Comparison of ENCODE assay signal across 24 cellular contexts in the genomic region with DNA sequence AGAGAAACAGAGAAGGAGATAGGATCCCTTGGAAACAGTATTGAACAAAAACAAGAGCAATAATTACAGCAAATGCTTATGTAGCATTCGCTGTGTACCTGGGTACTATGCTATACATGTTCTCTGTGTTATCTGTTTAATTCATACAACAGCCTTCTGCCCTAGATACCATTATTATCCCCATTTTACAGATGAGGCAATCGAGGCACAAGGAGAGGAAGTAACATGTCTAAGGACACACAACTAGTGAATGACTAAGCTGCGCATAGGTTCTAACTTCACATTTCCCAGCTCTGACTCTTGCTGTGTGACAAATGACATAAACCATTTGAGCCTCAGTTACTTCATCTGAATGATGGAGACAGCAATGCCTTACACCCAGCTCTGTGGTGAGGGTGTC.
DNase-seq lines count a peak whose midpoint lies in the region; ATAC-seq, FAIRE-seq and TF ChIP-seq lines count a peak whose summit lies in the region.
"Had no signal": no experiment of that assay in that cellular context is flagged by ENCODE, and none has a peak within 500 bp of the region (broad histone marks: within the 10 kb centered on the region; RNA-seq: fewer than 3 reads in every experiment).

No MANE protein-coding gene starts in this region.

- peak; percentile 28 for FAIRE-seq in GM12891 (lab: Jason Lieb, UNC)
- FAIRE-seq: A549, D721Med, GM12878, GM19239 had no signal

- no peak overlapping the region for H3K4me3 Mint-ChIP-seq in osteocyte (ENCODE audit: unreplicated experiment)
- H3K4me3 Mint-ChIP-seq: B cell; CD4-positive, alpha-beta T cell; CD8-positive, alpha-beta T cell had no signal

- H3K27ac ChIP-seq in heart left ventricle = peak overlapping the region in 9 of 12 donors; percentile 12 to 77 (median 66)
- H3K27ac ChIP-seq in heart right ventricle = peak overlapping the region in 4 of 10 donors; percentile 51 to 82 (median 76)
- peak overlapping the region; percentile 66 to 84 for H3K27ac ChIP-seq in right atrium auricular region
- H3K27ac ChIP-seq: 22Rv1; A549; BLaER1 treated with 17β-estradiol and CSF1 and Interleukin-3, amounts not matched to agents 10 nM and 100 nM; C4-2B had no signal

- ATAC-seq in heart left ventricle (no peak), heart right ventricle (no peak)
- ATAC-seq: A549; CD8-positive, alpha-beta T cell; GM12878 had no signal

- DNase-seq in heart left ventricle = no peak
- DNase-seq in heart right ventricle = no peak
- no peak for DNase-seq in right atrium auricular region (ENCODE audit: low spot score)
- no peak for DNase-seq in cardiac septum (ENCODE audit: low spot score)
- no peak for DNase-seq in GM12891 (ENCODE audit: insufficient read length, low spot score)
- peak; percentile 24 for DNase-seq in islet precursor cell
- no peak for DNase-seq in DMS79 treated with DMSO at 0.1 percent for 48 hours (lab: John Stamatoyannopoulos, UW)
- no peak for DNase-seq in osteocyte (ENCODE audit: extremely low spot score, unreplicated experiment)
- DNase-seq: AML-193; Caco-2; Calu3; CD4-positive, alpha-beta T cell; CD8-positive, alpha-beta T cell; DND-41; EL; GDM1 had no signal

- no peaks in the 10 kb centered on the region for H3K27me3 ChIP-seq in heart left ventricle
- no peaks in the 10 kb centered on the region for H3K27me3 ChIP-seq in heart right ventricle
- no peaks in the 10 kb centered on the region for H3K27me3 ChIP-seq in right atrium auricular region
- H3K27me3 ChIP-seq: BLaER1 treated with 17β-estradiol and CSF1 and Interleukin-3, amounts not matched to agents 10 nM and 100 nM had no signal

- WGBS in heart left ventricle, 4 donors = 84 to 93% (median 88%) methylated on average over 3 of the region's 3 CpGs
- 91 to 96% methylated on average over 3 of the region's 3 CpGs for WGBS in heart right ventricle, 2 donors

- H3K36me3 Mint-ChIP-seq in osteocyte (ENCODE audit: unreplicated experiment) = no peaks in the 10 kb centered on the region
- H3K36me3 Mint-ChIP-seq: CD8-positive, alpha-beta T cell had no signal

- H3K4me1 Mint-ChIP-seq in osteocyte (ENCODE audit: unreplicated experiment) = no peaks in the 10 kb centered on the region
- H3K4me1 Mint-ChIP-seq: B cell had no signal

- no peaks in the 10 kb centered on the region for H3K9me3 Mint-ChIP-seq in osteocyte (ENCODE audit: unreplicated experiment)
- H3K9me3 Mint-ChIP-seq: CD4-positive, alpha-beta T cell; CD8-positive, alpha-beta T cell had no signal

- no peak overlapping the region for H3K4me3 ChIP-seq in heart left ventricle
- H3K4me3 ChIP-seq in heart right ventricle = no peak overlapping the region
- H3K4me3 ChIP-seq in right atrium auricular region = no peak overlapping the region
- H3K4me3 ChIP-seq: A549; BLaER1 treated with 17β-estradiol and CSF1 and Interleukin-3, amounts not matched to agents 10 nM and 100 nM; GM12878 had no signal

- H3K27ac Mint-ChIP-seq in osteocyte (ENCODE audit: unreplicated experiment) = no peak overlapping the region
- H3K27ac Mint-ChIP-seq: B cell; CD4-positive, alpha-beta T cell; CD8-positive, alpha-beta T cell had no signal

- H3K4me1 ChIP-seq in heart left ventricle = peaks cover 0 to 31% (median 14%) of the 10 kb centered on the region in 12 donors
- H3K4me1 ChIP-seq in heart right ventricle = peaks cover 2 to 46% (median 15%) of the 10 kb centered on the region in 9 donors
- peaks cover 0 to 33% of the 10 kb centered on the region in 2 donors for H3K4me1 ChIP-seq in right atrium auricular region
- H3K4me1 ChIP-seq: A549, Caco-2 had no signal

- TF ChIP-seq POLR2A in heart left ventricle (IDR thresholded peaks at IDR 0.05) (no peak), GM12891 (IDR thresholded peaks at IDR 0.05; ENCODE audit: low read depth, low read length) (no peak)

- H3K27me3 Mint-ChIP-seq in osteocyte (ENCODE audit: unreplicated experiment) = peaks cover 3% of the 10 kb centered on the region

- H3K9me3 ChIP-seq in heart left ventricle (no peaks in the 10 kb centered on the region), heart right ventricle (no peaks in the 10 kb centered on the region), right atrium auricular region (no peaks in the 10 kb centered on the region)
- H3K9me3 ChIP-seq: A549; BLaER1 treated with 17β-estradiol and CSF1 and Interleukin-3, amounts not matched to agents 10 nM and 100 nM; Caco-2 had no signal

- TF ChIP-seq CTCF in heart left ventricle (IDR thresholded peaks at IDR 0.05) (no peak), heart right ventricle (IDR thresholded peaks at IDR 0.05) (no peak), right atrium auricular region (IDR thresholded peaks at IDR 0.05) (no peak), osteocyte (IDR thresholded peaks at IDR 0.05) (no peak)

- H3K36me3 ChIP-seq in heart left ventricle (no peaks in the 10 kb centered on the region), heart right ventricle (no peaks in the 10 kb centered on the region), right atrium auricular region (no peaks in the 10 kb centered on the region)
- H3K36me3 ChIP-seq: BLaER1 treated with 17β-estradiol and CSF1 and Interleukin-3, amounts not matched to agents 10 nM and 100 nM had no signal

- intact Hi-C loops in heart left ventricle (cut with DNase I) (loop anchor here in 1 of 10 donors (2.0 kb wide), 1 partner anchor 72 kb away; no protein-coding TSS in a partner anchor), heart right ventricle (cut with DNase I) (loop anchor here in 2 of 10 donors (5.0 kb wide), 2 partner anchors 69 to 74 kb away; partner anchors contain the start of gene VSNL1 (in 1 of the 2)), cardiac septum (cut with DNase I) (loop anchor here (2.0 kb wide), 1 partner anchor 28 kb away; no protein-coding TSS in a partner anchor)

TF ChIP-seq in GM12891, 5 proteins besides CTCF, POLR2A, EP300 and RAD21:
- TF ChIP-seq POLR2AphosphoS5 (IDR thresholded peaks at IDR 0.05; ENCODE audit: low read depth, low read length) (no peak), TAF1 (IDR thresholded peaks at IDR 0.05; ENCODE audit: low read depth, low read length) (no peak), POU2F2 (IDR thresholded peaks at IDR 0.05; ENCODE audit: low read depth, low read length) (no peak), PAX5 (IDR thresholded peaks at IDR 0.05; ENCODE audit: insufficient read depth, low read length, severe bottlenecking) (no peak), SPI1 (IDR thresholded peaks at IDR 0.05; ENCODE audit: low read depth, low read length) (no peak)
